2 cellular contexts compared by ENCODE assay signal in genomic region chr12:109619002-109619604, GRCh38.
TF ChIP-seq lines count a peak whose summit lies in the region.

No MANE protein-coding gene starts in this region.

TF ChIP-seq in K562, 482 proteins besides CTCF, POLR2A, EP300 and RAD21 (continues in another document):
- TF ChIP-seq, protein P1, sequence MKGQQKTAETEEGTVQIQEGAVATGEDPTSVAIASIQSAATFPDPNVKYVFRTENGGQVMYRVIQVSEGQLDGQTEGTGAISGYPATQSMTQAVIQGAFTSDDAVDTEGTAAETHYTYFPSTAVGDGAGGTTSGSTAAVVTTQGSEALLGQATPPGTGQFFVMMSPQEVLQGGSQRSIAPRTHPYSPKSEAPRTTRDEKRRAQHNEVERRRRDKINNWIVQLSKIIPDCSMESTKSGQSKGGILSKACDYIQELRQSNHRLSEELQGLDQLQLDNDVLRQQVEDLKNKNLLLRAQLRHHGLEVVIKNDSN (CRISPR knock-in tag; IDR thresholded peaks at IDR 0.05), result peak; percentile 77
- TF ChIP-seq BHLHE40 (IDR thresholded peaks at IDR 0.05; ENCODE audit: low read length) (peak; percentile 39; the same call in 1 of the 2 replicates), SNIP1 (IDR thresholded peaks at IDR 0.05; ENCODE audit: low read depth) (no peak), NFRKB (IDR thresholded peaks at IDR 0.05; ENCODE audit: low read depth) (no peak), NCOA1 (IDR thresholded peaks at IDR 0.05; ENCODE audit: low read depth) (peak; percentile 79), RAD51 (IDR thresholded peaks at IDR 0.05; ENCODE audit: borderline replicate concordance, low read depth) (peak; percentile 58; the same call in 1 of the 2 replicates), SRSF9 (IDR thresholded peaks at IDR 0.05; ENCODE audit: borderline replicate concordance, low read depth, low read length) (no peak), ATF2 (CRISPR knock-in tag; IDR thresholded peaks at IDR 0.05) (peak; percentile 32; the same call in 1 of the 2 replicates), NRF1 (conservative IDR thresholded peaks at IDR 0.05 in 1 of 2, IDR thresholded peaks at IDR 0.05 in 1 of 2) (peak; percentile 8 to 40; a peak in 2 of 4 replicates), HBP1 (CRISPR knock-in tag; IDR thresholded peaks at IDR 0.05) (no peak), GABPB2 (CRISPR knock-in tag; conservative IDR thresholded peaks at IDR 0.05) (no peak), KDM1A (IDR thresholded peaks at IDR 0.05) (peak in 1 of 2 experiments; percentile 57; a peak in 1 of 4 replicates)
- TF ChIP-seq, protein P2, sequence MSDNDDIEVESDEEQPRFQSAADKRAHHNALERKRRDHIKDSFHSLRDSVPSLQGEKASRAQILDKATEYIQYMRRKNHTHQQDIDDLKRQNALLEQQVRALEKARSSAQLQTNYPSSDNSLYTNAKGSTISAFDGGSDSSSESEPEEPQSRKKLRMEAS (CRISPR knock-in tag; IDR thresholded peaks at IDR 0.05), result peak; percentile 57

TF ChIP-seq in H1, 55 proteins besides CTCF, POLR2A, EP300 and RAD21:
- TF ChIP-seq KDM1A (IDR thresholded peaks at IDR 0.05; ENCODE audit: borderline replicate concordance, low read length), result 0 out of 2 replicates have a peak, but pooled peaks have one; percentile 40
- no peak for TF ChIP-seq ATF2 (IDR thresholded peaks at IDR 0.05; ENCODE audit: low read length)
